Comparison of ENCODE assay signal across 10 cellular contexts in genomic region chr1:185731446-185731845, GRCh38. TPM values are rescaled to one million over a fixed set of nuclear protein-coding genes. Genes with fewer than 3 reads are reported as not detected.
"Had no signal": no experiment of that assay in that cellular context is flagged by ENCODE, and none has a peak within 500 bp of the region (broad histone marks: within the 10 kb centered on the region; RNA-seq: fewer than 3 reads in every experiment).

No MANE protein-coding gene starts in this region.

- H3K4me3 ChIP-seq: GM23338 had no signal

- FAIRE-seq: H1, H54, HepG2 had no signal

- DNase-seq: H9, HCEC 1CT, HFFc6, KG1 had no signal

- H3K4me2 ChIP-seq: GM23338 had no signal

- ATAC-seq: GM23338, HepG2 had no signal

- H2AFZ ChIP-seq: GM23338 had no signal

- H3K27ac ChIP-seq: HL-60 had no signal

RNA-seq across cellular contexts. Expression of gene HMCN1, which starts 2.7 kb away (rescaled TPM):
- total RNA-seq: HepG2 had no signal
- polyA plus RNA-seq: IgD-negative memory B cell had no signal
